Comparison of ENCODE assay signal across 22 cellular contexts in genomic region chr17:74810699-74811485, GRCh38. TPM values are rescaled to one million over a fixed set of nuclear protein-coding genes. Genes with fewer than 3 reads are reported as not detected.
DNase-seq lines count a peak whose midpoint lies in the region; ATAC-seq lines count a peak whose summit lies in the region.
"Had no signal": no experiment of that assay in that cellular context is flagged by ENCODE, and none has a peak within 500 bp of the region (broad histone marks: within the 10 kb centered on the region; RNA-seq: fewer than 3 reads in every experiment).

No MANE protein-coding gene starts in this region.

- no peaks in the 10 kb centered on the region for H3K9me3 Mint-ChIP-seq in activated CD4-positive, alpha-beta memory T cell treated with anti-CD3 and anti-CD28 coated beads for 36 hours
- H3K9me3 Mint-ChIP-seq: CD14-positive monocyte; central memory CD8-positive, alpha-beta T cell; memory B cell had no signal

- peaks cover 10% of the 10 kb centered on the region for H3K36me3 Mint-ChIP-seq in activated CD4-positive, alpha-beta memory T cell treated with anti-CD3 and anti-CD28 coated beads for 36 hours

- intact Hi-C loops in sciatic nerve (cut with DNase I), result no loop called here
- intact Hi-C loops in activated CD4-positive, alpha-beta memory T cell treated with anti-CD3 and anti-CD28 coated beads for 36 hours (cut with micrococcal nuclease), result no loop called here

- CTCF ChIA-PET in activated CD4-positive, alpha-beta memory T cell treated with anti-CD3 and anti-CD28 coated beads for 36 hours (lab: Charles Lee), result interaction anchor here (2.6 kb wide), 1 partner anchor 19 kb away, joined by 10 read pairs; no protein-coding TSS in a partner anchor

- no peaks in the 10 kb centered on the region for H3K27me3 ChIP-seq in layer of hippocampus (ENCODE audit: control insufficient read depth, insufficient read depth, low read length)
- H3K27me3 ChIP-seq: testis, uterus had no signal

- POLR2A ChIA-PET in activated CD4-positive, alpha-beta memory T cell treated with anti-CD3 and anti-CD28 coated beads for 36 hours (lab: Charles Lee), result no interaction called here

- H3K27ac ChIP-seq in layer of hippocampus (ENCODE audit: low read depth, low read length), result peak overlapping the region; percentile 27
- H3K27ac ChIP-seq: epithelial cell of prostate, psoas muscle, testis, uterus had no signal

- no peaks in the 10 kb centered on the region for H3K27me3 Mint-ChIP-seq in activated CD4-positive, alpha-beta memory T cell treated with anti-CD3 and anti-CD28 coated beads for 36 hours
- H3K27me3 Mint-ChIP-seq: central memory CD8-positive, alpha-beta T cell; memory B cell had no signal

- no peak overlapping the region for H3K4me3 Mint-ChIP-seq in activated CD4-positive, alpha-beta memory T cell treated with anti-CD3 and anti-CD28 coated beads for 36 hours
- H3K4me3 Mint-ChIP-seq: activated CD8-positive, alpha-beta T cell treated with anti-CD3 and anti-CD28 coated beads, Interleukin-2, amount 10 ng/mL, durations not matched to agents 7 days and 5 days; central memory CD8-positive, alpha-beta T cell; memory B cell had no signal

- no peak overlapping the region for H3K27ac Mint-ChIP-seq in activated CD4-positive, alpha-beta memory T cell treated with anti-CD3 and anti-CD28 coated beads for 36 hours
- H3K27ac Mint-ChIP-seq: activated CD8-positive, alpha-beta T cell treated with anti-CD3 and anti-CD28 coated beads, Interleukin-2, amount 10 ng/mL, durations not matched to agents 7 days and 5 days; memory B cell had no signal

- DNase-seq in NCI-H446 treated with DMSO at 0.1 percent for 48 hours (lab: John Stamatoyannopoulos, UW) (peak; percentile 95), cerebellar cortex (ENCODE audit: low spot score) (peak; percentile 86), sciatic nerve (ENCODE audit: low spot score) (no peak)
- no peak for DNase-seq in activated CD4-positive, alpha-beta memory T cell treated with anti-CD3 and anti-CD28 coated beads for 36 hours
- DNase-seq: activated CD4-positive, alpha-beta T cell treated with anti-CD3 and anti-CD28 coated beads for 1 hour; activated CD8-positive, alpha-beta T cell treated with anti-CD3 and anti-CD28 coated beads, Interleukin-2, amount 10 ng/mL, durations not matched to agents 7 days and 5 days; activated effector memory CD4-positive, alpha-beta T cell treated with Interleukin-2 at 50 U/mL for 16 hours; left cardiac atrium; NCI-H146; NCI-H524 treated with DMSO at 0.1 percent for 48 hours; psoas muscle; stimulated activated naive CD4-positive, alpha-beta T cell treated with Interleukin-2 at 50 U/mL for 16 hours; testis; uterus had no signal

- H3K4me1 Mint-ChIP-seq in activated CD4-positive, alpha-beta memory T cell treated with anti-CD3 and anti-CD28 coated beads for 36 hours (ENCODE audit: low read depth), result no peaks in the 10 kb centered on the region

- ATAC-seq in sciatic nerve (peak; percentile 82), HG02870 (IDR thresholded peaks at IDR 0.05; ENCODE audit: unreplicated experiment) (no peak), HG02759 (IDR thresholded peaks at IDR 0.05; ENCODE audit: unreplicated experiment) (no peak), GM18867 (IDR thresholded peaks at IDR 0.05; ENCODE audit: unreplicated experiment) (no peak)
- ATAC-seq: activated CD8-positive, alpha-beta T cell treated with anti-CD3 and anti-CD28 coated beads, Interleukin-2, amount 10 ng/mL, durations not matched to agents 7 days and 5 days; psoas muscle had no signal

RNA-seq across cellular contexts. Expression of gene NAT9, which starts 34.7 kb away (rescaled TPM):
- 50.3 TPM for total RNA-seq in sciatic nerve
- total RNA-seq in activated CD4-positive, alpha-beta memory T cell treated with anti-CD3 and anti-CD28 coated beads for 36 hours, result 10 to 100 TPM; 42.9 to 46.9 TPM

RNA-seq across cellular contexts. Expression of gene GRIN2C, which starts 48.8 kb away (rescaled TPM):
- total RNA-seq in sciatic nerve, result 0.98 TPM
- not detected for total RNA-seq in activated CD4-positive, alpha-beta memory T cell treated with anti-CD3 and anti-CD28 coated beads for 36 hours

Comparison
In these comparisons a context has a peak if more than half of its experiments do, and no peak if none do; other contexts are left out.
1. DNase-seq: peak in NCI-H446 treated with DMSO at 0.1 percent for 48 hours (single experiment) and cerebellar cortex (single experiment); none in sciatic nerve (single experiment) and activated CD4-positive, alpha-beta memory T cell treated with anti-CD3 and anti-CD28 coated beads for 36 hours (single experiment).